In genomic region chr7:44380179-44380830, GRCh38 we compare ENCODE assay signal across 1 cellular context.
TF ChIP-seq lines count a peak whose summit lies in the region.

No MANE protein-coding gene starts in this region.

TF ChIP-seq in HepG2, 621 proteins besides CTCF, POLR2A, EP300 and RAD21 (continued from another document):
- TF ChIP-seq ZNF275 (CRISPR knock-in tag; IDR thresholded peaks at IDR 0.05; ENCODE audit: borderline replicate concordance): no peak
TF ChIP-seq in HepG2: peak in this region for 2.
